In the genomic region with DNA sequence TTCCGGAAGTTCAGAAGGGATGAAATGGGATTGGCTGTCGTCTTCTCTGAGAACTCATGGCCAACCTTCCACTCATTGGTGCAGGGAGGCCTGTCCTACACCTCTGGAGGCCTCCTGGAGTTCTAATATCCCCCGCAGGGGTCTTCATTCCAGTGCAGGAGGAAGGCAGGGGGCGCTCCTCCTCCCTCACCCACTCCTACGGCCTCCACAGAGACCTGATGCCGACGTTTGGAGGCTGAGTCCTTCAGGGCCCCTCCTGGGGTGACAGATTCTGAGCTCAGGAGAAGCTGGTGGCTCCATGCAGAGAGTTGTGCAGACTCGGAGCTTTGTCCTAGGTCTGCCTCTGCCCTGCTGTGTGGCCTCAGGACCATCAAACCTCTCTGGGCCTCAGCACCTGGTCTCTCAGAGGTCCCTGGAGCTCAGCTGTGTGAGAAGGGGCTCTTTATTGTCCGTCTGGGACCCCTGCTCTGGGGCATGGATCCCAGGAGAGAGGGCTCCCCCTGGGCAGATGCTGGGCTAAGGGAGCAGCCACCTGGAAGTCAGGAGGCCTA, we compare ENCODE assay signal across 18 cellular contexts.
DNase-seq lines count a peak whose midpoint lies in the region; ATAC-seq, FAIRE-seq and TF ChIP-seq lines count a peak whose summit lies in the region.
"Had no signal": no experiment of that assay in that cellular context is flagged by ENCODE, and none has a peak within 500 bp of the region (broad histone marks: within the 10 kb centered on the region; RNA-seq: fewer than 3 reads in every experiment).

No MANE protein-coding gene starts in this region.

- no peaks in the 10 kb centered on the region for H3K23me2 ChIP-seq in H9 (ENCODE audit: insufficient read length, low read depth, low read length, poor library complexity, severe bottlenecking)

- no peak overlapping the region for H3T11ph ChIP-seq in H9 (ENCODE audit: low read length)

- H3K36me3 ChIP-seq in OCI-LY1 (ENCODE audit: insufficient read depth, low read length) (no peaks in the 10 kb centered on the region), hepatocyte (replicated peaks; ENCODE audit: insufficient read depth, low read depth) (no peaks in the 10 kb centered on the region), SJCRH30 (no peaks in the 10 kb centered on the region)

- H3K18ac ChIP-seq in H9 (ENCODE audit: insufficient read length, low read depth, low read length), result no peak overlapping the region

- no peak overlapping the region; a peak in 1 of 5 replicates for H3K4me3 Mint-ChIP-seq in H9
- H3K4me3 Mint-ChIP-seq: B cell; CD4-positive, alpha-beta T cell; IgD-negative memory B cell had no signal

- H3K4me1 ChIP-seq in H9 (ENCODE audit: insufficient read depth, low read length), result no peaks in the 10 kb centered on the region
- no peaks in the 10 kb centered on the region for H3K4me1 ChIP-seq in OCI-LY1 (ENCODE audit: insufficient read depth, low read length, severe bottlenecking)
- peaks cover 14% of the 10 kb centered on the region for H3K4me1 ChIP-seq in hepatocyte (ENCODE audit: insufficient read depth)
- H3K4me1 ChIP-seq in SJCRH30, result peaks cover 25% of the 10 kb centered on the region

- peak overlapping the region in 1 of 3 experiments; percentile 44; a peak in 1 of 7 replicates for H3K27ac Mint-ChIP-seq in H9
- H3K27ac Mint-ChIP-seq: B cell; CD4-positive, alpha-beta T cell had no signal

- no peak overlapping the region for H2AK5ac ChIP-seq in H9 (ENCODE audit: insufficient read length, low read length)

- peaks cover 31 to 65% of the 10 kb centered on the region in 2 experiments for H3K4me1 Mint-ChIP-seq in H9
- H3K4me1 Mint-ChIP-seq: B cell, IgD-negative memory B cell had no signal

- no peak overlapping the region for H4K5ac ChIP-seq in H9 (ENCODE audit: insufficient read length, low read depth, low read length)

- no peak for ATAC-seq in left lobe of liver
- ATAC-seq: GM12878, HCT116 had no signal

- no peak overlapping the region for H3K4me2 ChIP-seq in H9 (ENCODE audit: insufficient read depth, insufficient read length, low read length)
- H3K4me2 ChIP-seq in OCI-LY1 (ENCODE audit: low read length), result no peak overlapping the region
- no peak overlapping the region for H3K4me2 ChIP-seq in hepatocyte

- H3K79me1 ChIP-seq in H9 (ENCODE audit: insufficient read depth, low read depth, low read length, poor library complexity, severe bottlenecking), result no peaks in the 10 kb centered on the region

- no peak overlapping the region for H3K4ac ChIP-seq in H9 (ENCODE audit: low read depth, low read length)

- H3K9me2 ChIP-seq in OCI-LY1 (ENCODE audit: low read depth, low read length) (no peaks in the 10 kb centered on the region), hepatocyte (replicated peaks; ENCODE audit: insufficient read depth) (no peaks in the 10 kb centered on the region)

- H2AFZ ChIP-seq in H9 (ENCODE audit: low read length) (no peak overlapping the region), OCI-LY1 (ENCODE audit: low read length) (no peak overlapping the region), hepatocyte (no peak overlapping the region)

- H3K9ac ChIP-seq in H9 (ENCODE audit: extremely low read depth, insufficient read length, low read length) (no peak overlapping the region), OCI-LY1 (ENCODE audit: low read length) (no peak overlapping the region)

- H4K8ac ChIP-seq in H9 (replicated peaks; ENCODE audit: insufficient read length, low read depth, low read length), result no peak overlapping the region

- H3F3A ChIP-seq in OCI-LY1 (ENCODE audit: insufficient read depth, low read length), result no peaks in the 10 kb centered on the region

- H3K27me3 Mint-ChIP-seq in H9 (ENCODE audit: low read depth), result peaks cover 8% of the 10 kb centered on the region

- H3K27ac ChIP-seq in H9 (ENCODE audit: insufficient read length, low read depth, low read length) (no peak overlapping the region), OCI-LY1 (ENCODE audit: low read depth, low read length, poor library complexity, severe bottlenecking) (no peak overlapping the region), hepatocyte (peak overlapping the region; percentile 71), SJCRH30 (no peak overlapping the region)
- H3K27ac ChIP-seq: HL-60 had no signal

- H2BK12ac ChIP-seq in H9 (ENCODE audit: insufficient read length, low read depth, low read length), result no peak overlapping the region

- no peak overlapping the region for H2BK5ac ChIP-seq in H9 (ENCODE audit: insufficient read length, low read length)

- no peak overlapping the region for H2BK15ac ChIP-seq in H9 (ENCODE audit: low read depth, low read length)

- no peak overlapping the region for H3K56ac ChIP-seq in H9 (ENCODE audit: insufficient read length, low read depth, low read length)

- WGBS in H9 (ENCODE audit: extremely low coverage, insufficient read length, low lambda C conversion rate), result no CpG with 5 or more reads among the region's 9 CpGs
- 91% methylated on average over 9 of the region's 9 CpGs for WGBS in hepatocyte (ENCODE audit: low lambda C conversion rate, missing lambda C conversion rate)

- no peaks in the 10 kb centered on the region for H3K36me3 Mint-ChIP-seq in H9 (ENCODE audit: insufficient read depth in 1 of 3, low read depth in 3 of 3)
- H3K36me3 Mint-ChIP-seq: IgD-negative memory B cell had no signal

- H3K4me3 ChIP-seq in OCI-LY1 (ENCODE audit: low read depth, low read length, poor library complexity, severe bottlenecking) (no peak overlapping the region), hepatocyte (no peak overlapping the region), SJCRH30 (no peak overlapping the region)
- H3K4me3 ChIP-seq: GM12878 had no signal

- H4K91ac ChIP-seq in H9 (ENCODE audit: insufficient read length, low read depth, low read length), result no peak overlapping the region

- no peak overlapping the region for H3K23ac ChIP-seq in H9 (ENCODE audit: insufficient read length, low read depth, low read length)

- H3K27me3 ChIP-seq in H9 (ENCODE audit: insufficient read depth, low read length) (no peaks in the 10 kb centered on the region), OCI-LY1 (ENCODE audit: insufficient read depth, low read length) (0 out of 2 replicates have a peak, but pooled peaks cover 4% of the 10 kb centered on the region), hepatocyte (no peaks in the 10 kb centered on the region), SJCRH30 (peaks cover 20% of the 10 kb centered on the region)

- DNase-seq in H9 (no peak), hepatocyte (ENCODE audit: low spot score) (no peak), left lobe of liver (ENCODE audit: low spot score) (no peak), SJCRH30 (no peak), HUDEP-2 (lab: John Stamatoyannopoulos, UW; ENCODE audit: unreplicated experiment in 76 of 76) (no peak), RCC 7860 (ENCODE audit: low spot score) (no peak)
- DNase-seq: C1 segment of cervical spinal cord; Calu3; CD4-positive, alpha-beta T cell; DMS 273 treated with DMSO at 0.1 percent for 48 hours had no signal

- TF ChIP-seq CTCF in H9 (conservative IDR thresholded peaks at IDR 0.05) (peak; percentile 30; the same call in 1 of the 3 replicates), OCI-LY1 (IDR thresholded peaks at IDR 0.05; ENCODE audit: low read length) (peak; percentile 10; the same call in 1 of the 2 replicates), hepatocyte (IDR thresholded peaks at IDR 0.05; ENCODE audit: poor library complexity) (no peak)

- H2BK20ac ChIP-seq in H9 (ENCODE audit: low read depth, low read length, poor library complexity, severe bottlenecking), result no peak overlapping the region

- H4K20me1 ChIP-seq in H9 (ENCODE audit: control insufficient read depth, insufficient read depth, insufficient read length) (no peaks in the 10 kb centered on the region), OCI-LY1 (ENCODE audit: insufficient read depth, low read length) (no peaks in the 10 kb centered on the region), hepatocyte (ENCODE audit: insufficient read depth, poor library complexity, severe bottlenecking) (no peaks in the 10 kb centered on the region)

- no peak for FAIRE-seq in RCC 7860 (lab: Jason Lieb, UNC)
- FAIRE-seq: A204.1, GM12878, GM19239 had no signal

- no peaks in the 10 kb centered on the region; a peak in 1 of 5 replicates for H3K9me3 Mint-ChIP-seq in H9
- H3K9me3 Mint-ChIP-seq: CD4-positive, alpha-beta T cell had no signal

- H3K14ac ChIP-seq in H9 (ENCODE audit: insufficient read depth, low read length), result no peak overlapping the region

- no peak overlapping the region for H2BK120ac ChIP-seq in H9 (ENCODE audit: low read depth, low read length, poor library complexity, severe bottlenecking)

- no peaks in the 10 kb centered on the region for H3K79me2 ChIP-seq in H9 (ENCODE audit: insufficient read depth, low read length)
- H3K79me2 ChIP-seq in OCI-LY1 (ENCODE audit: insufficient read depth, low read length), result no peaks in the 10 kb centered on the region
- H3K79me2 ChIP-seq in hepatocyte, result no peaks in the 10 kb centered on the region

- H3K9me3 ChIP-seq in H9 (ENCODE audit: control insufficient read depth, low read depth, low read length) (no peaks in the 10 kb centered on the region), OCI-LY1 (ENCODE audit: low read length) (no peaks in the 10 kb centered on the region), hepatocyte (ENCODE audit: low read depth) (no peaks in the 10 kb centered on the region), SJCRH30 (replicated peaks) (no peaks in the 10 kb centered on the region)
